Comparison of ENCODE assay signal across 28 cellular contexts in genomic region chr11:93169143-93169542, GRCh38.
"Had no signal": no experiment of that assay in that cellular context is flagged by ENCODE, and none has a peak within 500 bp of the region (broad histone marks: within the 10 kb centered on the region; RNA-seq: fewer than 3 reads in every experiment).

No MANE protein-coding gene starts in this region.

- ATAC-seq: activated CD4-positive, CD25-positive, alpha-beta regulatory T cell treated with anti-CD3 and anti-CD28 coated beads, Interleukin-2, amount 50 U/mL, for 24 hours; activated CD8-positive, alpha-beta T cell treated with anti-CD3 and anti-CD28 coated beads for 36 hours; activated T-cell treated with anti-CD3 and anti-CD28 coated beads, Interleukin-2, amount 50 U/mL, for 4 hours; activated T-helper 17 cell treated with anti-CD3 and anti-CD28 coated beads, Interleukin-2, amount 50 U/mL, for 72 hours; esophagus mucosa; T-helper 17 cell had no signal

- H3K27me3 ChIP-seq: brain microvascular endothelial cell, dorsolateral prefrontal cortex had no signal

- FAIRE-seq: astrocyte, bronchial epithelial cell had no signal

- DNase-seq: activated B cell treated with CpG ODN at 0.5 μM for 24 hours; activated CD4-positive, alpha-beta T cell treated with anti-CD3 and anti-CD28 coated beads for 48 hours; activated CD4-positive, alpha-beta T cell treated with anti-CD3 and anti-CD28 coated beads, Interleukin-2, amount 50 U/mL, for 1 hour; activated CD4-positive, alpha-beta T cell treated with anti-CD3 and anti-CD28 coated beads, Interleukin-2, amount 50 U/mL, for 48 hours; activated CD8-positive, alpha-beta memory T cell treated with anti-CD3 and anti-CD28 coated beads for 24 hours; activated CD8-positive, alpha-beta T cell treated with anti-CD3 and anti-CD28 coated beads for 36 hours; activated effector memory CD4-positive, alpha-beta T cell treated with Interleukin-2 at 50 U/mL for 16 hours; activated gamma-delta T cell treated with Interleukin-2 at 50 U/mL for 16 hours; activated naive CD4-positive, alpha-beta T cell treated with anti-CD3 and anti-CD28 coated beads, Interleukin-2, amount 50 U/mL, for 16 hours; activated naive CD4-positive, alpha-beta T cell treated with Interleukin-2 at 50 U/mL for 16 hours; activated T-cell treated with anti-CD3 and anti-CD28 coated beads, Interleukin-2, amount 50 U/mL, for 4 hours; amniotic stem cell; anterior cingulate cortex; brain microvascular endothelial cell; dorsolateral prefrontal cortex; effector memory CD4-positive, alpha-beta T cell; endodermal cell; foreskin fibroblast; head of caudate nucleus; T-helper 17 cell; T1000; WERI-Rb-1 had no signal

- H3K4me3 ChIP-seq: coronary artery, dorsolateral prefrontal cortex had no signal

- H3K27ac ChIP-seq: brain microvascular endothelial cell, coronary artery, dorsolateral prefrontal cortex, WERI-Rb-1 had no signal

- H3K36me3 ChIP-seq: brain microvascular endothelial cell had no signal
